Comparison of ENCODE assay signal across 1 cellular context in the genomic region with DNA sequence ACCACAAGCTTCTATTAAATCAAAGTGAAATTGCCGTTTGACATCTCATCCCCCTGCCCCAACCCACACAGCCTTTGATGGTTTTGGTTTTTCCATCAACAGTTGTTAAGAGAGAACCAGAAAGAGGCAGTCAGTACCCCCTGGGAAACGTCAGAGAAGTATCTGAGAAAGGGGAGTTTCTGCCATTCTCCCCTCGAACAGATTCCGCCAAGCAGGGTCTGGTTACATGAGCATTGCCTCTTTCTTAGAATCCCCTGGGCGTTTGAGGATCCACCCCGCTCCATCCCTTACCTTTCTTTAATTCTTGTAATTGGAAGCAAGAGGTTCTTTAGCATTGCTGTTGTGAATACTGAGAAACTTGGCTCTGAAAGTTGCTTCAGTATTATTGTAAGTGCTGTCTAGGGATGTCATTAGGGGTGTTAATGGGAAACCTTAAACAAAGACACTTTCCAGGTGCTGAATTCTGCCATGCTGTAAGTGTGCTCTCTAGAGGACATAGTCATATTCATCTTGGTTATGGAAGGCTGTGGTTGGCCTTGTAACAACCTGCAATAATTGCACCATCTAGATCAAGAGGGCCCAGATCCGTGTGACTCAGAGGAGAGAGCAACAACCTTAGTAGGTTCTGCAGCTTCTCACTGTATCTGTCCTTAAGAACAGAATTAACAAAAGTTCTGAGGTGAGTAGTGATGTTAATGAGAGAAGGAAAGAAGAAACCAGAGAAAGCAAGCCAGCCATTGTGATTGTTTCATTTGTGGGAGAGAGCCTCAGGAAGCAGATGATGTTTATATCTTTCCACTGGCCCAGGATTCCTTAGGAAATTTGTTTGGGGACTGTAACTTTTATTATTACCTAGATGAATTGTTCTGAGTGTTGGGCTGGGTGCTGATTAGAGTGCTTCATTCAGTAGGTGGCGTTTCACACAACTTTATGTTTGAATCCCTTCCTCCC.
TF ChIP-seq lines count a peak whose summit lies in the region.

No MANE protein-coding gene starts in this region.

TF ChIP-seq in K562, 482 proteins besides CTCF, POLR2A, EP300 and RAD21 (continued from another document and continues in another):
- TF ChIP-seq PML (IDR thresholded peaks at IDR 0.05; ENCODE audit: low read length) (no peak; the same call in 1 of the 2 replicates), CREM (IDR thresholded peaks at IDR 0.05; ENCODE audit: low read depth) (no peak), PPARD (CRISPR knock-in tag; IDR thresholded peaks at IDR 0.05) (no peak), HDAC6 (IDR thresholded peaks at IDR 0.05; ENCODE audit: low read depth, low read length) (no peak), DPF2 (IDR thresholded peaks at IDR 0.05) (peak; percentile 80; the same call in 1 of the 2 replicates), NRF1 (conservative IDR thresholded peaks at IDR 0.05 in 1 of 2, IDR thresholded peaks at IDR 0.05 in 1 of 2) (no peak; a peak in 1 of 4 replicates), ARID1B (IDR thresholded peaks at IDR 0.05) (peak; percentile 73; the same call in 1 of the 2 replicates), NFYB (IDR thresholded peaks at IDR 0.05; ENCODE audit: extremely low read depth, insufficient read length) (no peak), ZNF589 (CRISPR knock-in tag; IDR thresholded peaks at IDR 0.05; ENCODE audit: low read depth) (peak; percentile 77; the same call in 1 of the 2 replicates), ESRRA (IDR thresholded peaks at IDR 0.05; ENCODE audit: borderline replicate concordance, low read depth) (peak; percentile 57; the same call in 1 of the 2 replicates), ZNF253 (CRISPR knock-in tag; conservative IDR thresholded peaks at IDR 0.05) (no peak), CSDE1 (IDR thresholded peaks at IDR 0.05) (no peak), ZFP1 (CRISPR knock-in tag; IDR thresholded peaks at IDR 0.05) (no peak), TCF3 (CRISPR knock-in tag; IDR thresholded peaks at IDR 0.05) (0 out of 2 replicates have a peak, but pooled peaks have one; percentile 38), ZNF143 (CRISPR knock-in tag; IDR thresholded peaks at IDR 0.05) (no peak), MXI1 (IDR thresholded peaks at IDR 0.05; ENCODE audit: low read depth, low read length) (no peak), MYC (IDR thresholded peaks at IDR 0.05; ENCODE audit: low read depth, low read length) (peak; percentile 84), MYC (CRISPR knock-in tag; IDR thresholded peaks at IDR 0.05; ENCODE audit: borderline replicate concordance, low read depth) (no peak), ZNF408 (CRISPR knock-in tag; IDR thresholded peaks at IDR 0.05; ENCODE audit: low read depth) (no peak), SOX6 (IDR thresholded peaks at IDR 0.05) (peak; percentile 46; the same call in 1 of the 2 replicates), KLF16 (IDR thresholded peaks at IDR 0.05) (no peak), RUNX1 (IDR thresholded peaks at IDR 0.05; ENCODE audit: low read depth) (no peak), HNRNPLL (IDR thresholded peaks at IDR 0.05; ENCODE audit: low read depth, low read length, poor library complexity, severe bottlenecking) (no peak), RNF2 (IDR thresholded peaks at IDR 0.05) (peak; percentile 17; the same call in 1 of the 2 replicates), IFI16 (CRISPR knock-in tag; IDR thresholded peaks at IDR 0.05) (no peak), CTBP1 (IDR thresholded peaks at IDR 0.05; ENCODE audit: borderline replicate concordance) (peak; percentile 58; the same call in 1 of the 2 replicates), ZFP36 (IDR thresholded peaks at IDR 0.05; ENCODE audit: low read depth, low read length, partially characterized antibody) (no peak), POLR2AphosphoS2 (IDR thresholded peaks at IDR 0.05; ENCODE audit: low read length) (no peak), SMARCA4 (IDR thresholded peaks at IDR 0.05) (peak; percentile 66), GABPB2 (CRISPR knock-in tag; conservative IDR thresholded peaks at IDR 0.05) (no peak), CEBPB (tag; IDR thresholded peaks at IDR 0.05) (peak; percentile 86), FOSL1 (tag; conservative IDR thresholded peaks at IDR 0.05) (peak; percentile 91), POLR2H (tag; IDR thresholded peaks at IDR 0.05; ENCODE audit: low read depth) (peak; percentile 68; the same call in 1 of the 2 replicates), TRIM24 (IDR thresholded peaks at IDR 0.05) (peak; percentile 57 to 87; a peak in 2 of 4 replicates), MCM5 (IDR thresholded peaks at IDR 0.05; ENCODE audit: low read depth) (no peak)
- TF ChIP-seq, protein P1, sequence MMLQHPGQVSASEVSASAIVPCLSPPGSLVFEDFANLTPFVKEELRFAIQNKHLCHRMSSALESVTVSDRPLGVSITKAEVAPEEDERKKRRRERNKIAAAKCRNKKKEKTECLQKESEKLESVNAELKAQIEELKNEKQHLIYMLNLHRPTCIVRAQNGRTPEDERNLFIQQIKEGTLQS (IDR thresholded peaks at IDR 0.05): peak; percentile 92
- TF ChIP-seq, protein P1 (CRISPR knock-in tag; conservative IDR thresholded peaks at IDR 0.05): no peak; the same call in 1 of the 2 replicates
- TF ChIP-seq, protein P2, sequence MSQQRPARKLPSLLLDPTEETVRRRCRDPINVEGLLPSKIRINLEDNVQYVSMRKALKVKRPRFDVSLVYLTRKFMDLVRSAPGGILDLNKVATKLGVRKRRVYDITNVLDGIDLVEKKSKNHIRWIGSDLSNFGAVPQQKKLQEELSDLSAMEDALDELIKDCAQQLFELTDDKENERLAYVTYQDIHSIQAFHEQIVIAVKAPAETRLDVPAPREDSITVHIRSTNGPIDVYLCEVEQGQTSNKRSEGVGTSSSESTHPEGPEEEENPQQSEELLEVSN (IDR thresholded peaks at IDR 0.05; ENCODE audit: borderline replicate concordance in 1 of 2, extremely low read depth in 1 of 2, insufficient read depth in 1 of 2, insufficient read length in 1 of 2, low read depth in 1 of 2, low read length in 1 of 2, poor library complexity in 1 of 2, severe bottlenecking in 1 of 2): no peak
- TF ChIP-seq, protein P3, sequence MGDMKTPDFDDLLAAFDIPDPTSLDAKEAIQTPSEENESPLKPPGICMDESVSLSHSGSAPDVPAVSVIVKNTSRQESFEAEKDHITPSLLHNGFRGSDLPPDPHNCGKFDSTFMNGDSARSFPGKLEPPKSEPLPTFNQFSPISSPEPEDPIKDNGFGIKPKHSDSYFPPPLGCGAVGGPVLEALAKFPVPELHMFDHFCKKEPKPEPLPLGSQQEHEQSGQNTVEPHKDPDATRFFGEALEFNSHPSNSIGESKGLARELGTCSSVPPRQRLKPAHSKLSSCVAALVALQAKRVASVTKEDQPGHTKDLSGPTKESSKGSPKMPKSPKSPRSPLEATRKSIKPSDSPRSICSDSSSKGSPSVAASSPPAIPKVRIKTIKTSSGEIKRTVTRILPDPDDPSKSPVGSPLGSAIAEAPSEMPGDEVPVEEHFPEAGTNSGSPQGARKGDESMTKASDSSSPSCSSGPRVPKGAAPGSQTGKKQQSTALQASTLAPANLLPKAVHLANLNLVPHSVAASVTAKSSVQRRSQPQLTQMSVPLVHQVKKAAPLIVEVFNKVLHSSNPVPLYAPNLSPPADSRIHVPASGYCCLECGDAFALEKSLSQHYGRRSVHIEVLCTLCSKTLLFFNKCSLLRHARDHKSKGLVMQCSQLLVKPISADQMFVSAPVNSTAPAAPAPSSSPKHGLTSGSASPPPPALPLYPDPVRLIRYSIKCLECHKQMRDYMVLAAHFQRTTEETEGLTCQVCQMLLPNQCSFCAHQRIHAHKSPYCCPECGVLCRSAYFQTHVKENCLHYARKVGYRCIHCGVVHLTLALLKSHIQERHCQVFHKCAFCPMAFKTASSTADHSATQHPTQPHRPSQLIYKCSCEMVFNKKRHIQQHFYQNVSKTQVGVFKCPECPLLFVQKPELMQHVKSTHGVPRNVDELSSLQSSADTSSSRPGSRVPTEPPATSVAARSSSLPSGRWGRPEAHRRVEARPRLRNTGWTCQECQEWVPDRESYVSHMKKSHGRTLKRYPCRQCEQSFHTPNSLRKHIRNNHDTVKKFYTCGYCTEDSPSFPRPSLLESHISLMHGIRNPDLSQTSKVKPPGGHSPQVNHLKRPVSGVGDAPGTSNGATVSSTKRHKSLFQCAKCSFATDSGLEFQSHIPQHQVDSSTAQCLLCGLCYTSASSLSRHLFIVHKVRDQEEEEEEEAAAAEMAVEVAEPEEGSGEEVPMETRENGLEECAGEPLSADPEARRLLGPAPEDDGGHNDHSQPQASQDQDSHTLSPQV (IDR thresholded peaks at IDR 0.05): peak; percentile 70
- TF ChIP-seq, protein P4, sequence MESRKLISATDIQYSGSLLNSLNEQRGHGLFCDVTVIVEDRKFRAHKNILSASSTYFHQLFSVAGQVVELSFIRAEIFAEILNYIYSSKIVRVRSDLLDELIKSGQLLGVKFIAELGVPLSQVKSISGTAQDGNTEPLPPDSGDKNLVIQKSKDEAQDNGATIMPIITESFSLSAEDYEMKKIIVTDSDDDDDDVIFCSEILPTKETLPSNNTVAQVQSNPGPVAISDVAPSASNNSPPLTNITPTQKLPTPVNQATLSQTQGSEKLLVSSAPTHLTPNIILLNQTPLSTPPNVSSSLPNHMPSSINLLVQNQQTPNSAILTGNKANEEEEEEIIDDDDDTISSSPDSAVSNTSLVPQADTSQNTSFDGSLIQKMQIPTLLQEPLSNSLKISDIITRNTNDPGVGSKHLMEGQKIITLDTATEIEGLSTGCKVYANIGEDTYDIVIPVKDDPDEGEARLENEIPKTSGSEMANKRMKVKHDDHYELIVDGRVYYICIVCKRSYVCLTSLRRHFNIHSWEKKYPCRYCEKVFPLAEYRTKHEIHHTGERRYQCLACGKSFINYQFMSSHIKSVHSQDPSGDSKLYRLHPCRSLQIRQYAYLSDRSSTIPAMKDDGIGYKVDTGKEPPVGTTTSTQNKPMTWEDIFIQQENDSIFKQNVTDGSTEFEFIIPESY (CRISPR knock-in tag; IDR thresholded peaks at IDR 0.05): peak; percentile 72
- TF ChIP-seq, protein P5, sequence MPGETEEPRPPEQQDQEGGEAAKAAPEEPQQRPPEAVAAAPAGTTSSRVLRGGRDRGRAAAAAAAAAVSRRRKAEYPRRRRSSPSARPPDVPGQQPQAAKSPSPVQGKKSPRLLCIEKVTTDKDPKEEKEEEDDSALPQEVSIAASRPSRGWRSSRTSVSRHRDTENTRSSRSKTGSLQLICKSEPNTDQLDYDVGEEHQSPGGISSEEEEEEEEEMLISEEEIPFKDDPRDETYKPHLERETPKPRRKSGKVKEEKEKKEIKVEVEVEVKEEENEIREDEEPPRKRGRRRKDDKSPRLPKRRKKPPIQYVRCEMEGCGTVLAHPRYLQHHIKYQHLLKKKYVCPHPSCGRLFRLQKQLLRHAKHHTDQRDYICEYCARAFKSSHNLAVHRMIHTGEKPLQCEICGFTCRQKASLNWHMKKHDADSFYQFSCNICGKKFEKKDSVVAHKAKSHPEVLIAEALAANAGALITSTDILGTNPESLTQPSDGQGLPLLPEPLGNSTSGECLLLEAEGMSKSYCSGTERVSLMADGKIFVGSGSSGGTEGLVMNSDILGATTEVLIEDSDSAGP (CRISPR knock-in tag; IDR thresholded peaks at IDR 0.05): no peak
- TF ChIP-seq, protein P6, sequence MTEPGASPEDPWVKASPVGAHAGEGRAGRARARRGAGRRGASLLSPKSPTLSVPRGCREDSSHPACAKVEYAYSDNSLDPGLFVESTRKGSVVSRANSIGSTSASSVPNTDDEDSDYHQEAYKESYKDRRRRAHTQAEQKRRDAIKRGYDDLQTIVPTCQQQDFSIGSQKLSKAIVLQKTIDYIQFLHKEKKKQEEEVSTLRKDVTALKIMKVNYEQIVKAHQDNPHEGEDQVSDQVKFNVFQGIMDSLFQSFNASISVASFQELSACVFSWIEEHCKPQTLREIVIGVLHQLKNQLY (CRISPR knock-in tag; conservative IDR thresholded peaks at IDR 0.05): no peak
- TF ChIP-seq, protein P7, sequence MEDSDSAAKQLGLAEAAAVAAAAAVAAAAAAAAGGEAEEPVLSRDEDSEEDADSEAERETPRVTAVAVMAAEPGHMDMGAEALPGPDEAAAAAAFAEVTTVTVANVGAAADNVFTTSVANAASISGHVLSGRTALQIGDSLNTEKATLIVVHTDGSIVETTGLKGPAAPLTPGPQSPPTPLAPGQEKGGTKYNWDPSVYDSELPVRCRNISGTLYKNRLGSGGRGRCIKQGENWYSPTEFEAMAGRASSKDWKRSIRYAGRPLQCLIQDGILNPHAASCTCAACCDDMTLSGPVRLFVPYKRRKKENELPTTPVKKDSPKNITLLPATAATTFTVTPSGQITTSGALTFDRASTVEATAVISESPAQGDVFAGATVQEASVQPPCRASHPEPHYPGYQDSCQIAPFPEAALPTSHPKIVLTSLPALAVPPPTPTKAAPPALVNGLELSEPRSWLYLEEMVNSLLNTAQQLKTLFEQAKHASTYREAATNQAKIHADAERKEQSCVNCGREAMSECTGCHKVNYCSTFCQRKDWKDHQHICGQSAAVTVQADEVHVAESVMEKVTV (CRISPR knock-in tag; IDR thresholded peaks at IDR 0.05): 0 out of 2 replicates have a peak, but pooled peaks have one; percentile 13
- TF ChIP-seq, protein P8, sequence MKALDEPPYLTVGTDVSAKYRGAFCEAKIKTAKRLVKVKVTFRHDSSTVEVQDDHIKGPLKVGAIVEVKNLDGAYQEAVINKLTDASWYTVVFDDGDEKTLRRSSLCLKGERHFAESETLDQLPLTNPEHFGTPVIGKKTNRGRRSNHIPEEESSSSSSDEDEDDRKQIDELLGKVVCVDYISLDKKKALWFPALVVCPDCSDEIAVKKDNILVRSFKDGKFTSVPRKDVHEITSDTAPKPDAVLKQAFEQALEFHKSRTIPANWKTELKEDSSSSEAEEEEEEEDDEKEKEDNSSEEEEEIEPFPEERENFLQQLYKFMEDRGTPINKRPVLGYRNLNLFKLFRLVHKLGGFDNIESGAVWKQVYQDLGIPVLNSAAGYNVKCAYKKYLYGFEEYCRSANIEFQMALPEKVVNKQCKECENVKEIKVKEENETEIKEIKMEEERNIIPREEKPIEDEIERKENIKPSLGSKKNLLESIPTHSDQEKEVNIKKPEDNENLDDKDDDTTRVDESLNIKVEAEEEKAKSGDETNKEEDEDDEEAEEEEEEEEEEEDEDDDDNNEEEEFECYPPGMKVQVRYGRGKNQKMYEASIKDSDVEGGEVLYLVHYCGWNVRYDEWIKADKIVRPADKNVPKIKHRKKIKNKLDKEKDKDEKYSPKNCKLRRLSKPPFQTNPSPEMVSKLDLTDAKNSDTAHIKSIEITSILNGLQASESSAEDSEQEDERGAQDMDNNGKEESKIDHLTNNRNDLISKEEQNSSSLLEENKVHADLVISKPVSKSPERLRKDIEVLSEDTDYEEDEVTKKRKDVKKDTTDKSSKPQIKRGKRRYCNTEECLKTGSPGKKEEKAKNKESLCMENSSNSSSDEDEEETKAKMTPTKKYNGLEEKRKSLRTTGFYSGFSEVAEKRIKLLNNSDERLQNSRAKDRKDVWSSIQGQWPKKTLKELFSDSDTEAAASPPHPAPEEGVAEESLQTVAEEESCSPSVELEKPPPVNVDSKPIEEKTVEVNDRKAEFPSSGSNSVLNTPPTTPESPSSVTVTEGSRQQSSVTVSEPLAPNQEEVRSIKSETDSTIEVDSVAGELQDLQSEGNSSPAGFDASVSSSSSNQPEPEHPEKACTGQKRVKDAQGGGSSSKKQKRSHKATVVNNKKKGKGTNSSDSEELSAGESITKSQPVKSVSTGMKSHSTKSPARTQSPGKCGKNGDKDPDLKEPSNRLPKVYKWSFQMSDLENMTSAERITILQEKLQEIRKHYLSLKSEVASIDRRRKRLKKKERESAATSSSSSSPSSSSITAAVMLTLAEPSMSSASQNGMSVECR (CRISPR knock-in tag; IDR thresholded peaks at IDR 0.05): no peak
